Comparison of ENCODE assay signal across 1 cellular context in the genomic region with DNA sequence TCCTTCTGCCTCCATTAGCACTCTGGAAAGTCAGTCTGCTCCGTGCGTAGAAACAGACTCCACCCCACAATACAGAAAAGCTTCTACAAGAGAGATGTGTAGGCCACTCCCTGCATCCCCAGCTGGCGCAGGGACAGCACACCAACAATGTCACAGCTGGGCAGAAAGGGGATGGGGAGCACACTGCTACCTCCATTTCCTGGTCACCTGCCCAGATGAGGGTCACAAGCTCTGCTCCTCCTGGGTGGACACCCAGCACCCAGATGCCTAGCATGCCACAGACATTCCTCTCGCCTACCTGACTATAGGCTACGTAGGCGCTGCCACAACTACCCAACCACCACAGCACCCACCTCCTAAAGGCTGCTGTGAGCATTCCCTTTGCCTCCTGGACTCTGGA.
A peak's percentile ranks its signal among the peaks of the same experiment; 100 is the strongest.
TF ChIP-seq lines count a peak whose summit lies in the region.

No MANE protein-coding gene starts in this region.

TF ChIP-seq in H1, 55 proteins besides CTCF, POLR2A, EP300 and RAD21:
- TF ChIP-seq CEBPB (IDR thresholded peaks at IDR 0.05; ENCODE audit: low read depth, low read length) (no peak), TEAD4 (IDR thresholded peaks at IDR 0.05; ENCODE audit: low read depth, low read length) (peak; percentile 88), YY1 (IDR thresholded peaks at IDR 0.05; ENCODE audit: low read depth, low read length) (0 out of 2 replicates have a peak, but pooled peaks have one; percentile 32)
TF ChIP-seq in H1: peak in this region for 2.
